In genomic region chr6:50970908-50971307, GRCh38 we compare ENCODE assay signal across 7 cellular contexts.
"Had no signal": no experiment of that assay in that cellular context is flagged by ENCODE, and none has a peak within 500 bp of the region (broad histone marks: within the 10 kb centered on the region; RNA-seq: fewer than 3 reads in every experiment).

No MANE protein-coding gene starts in this region.

- H3K27ac ChIP-seq: HL-60 had no signal

- H3K4me3 ChIP-seq: K562 had no signal

- FAIRE-seq: HepG2, HTR-8/SVneo, K562 had no signal

- DNase-seq: IMR-90, KBM-7, KG1 had no signal
